ENCODE assay signal across 8 cellular contexts in the genomic region with DNA sequence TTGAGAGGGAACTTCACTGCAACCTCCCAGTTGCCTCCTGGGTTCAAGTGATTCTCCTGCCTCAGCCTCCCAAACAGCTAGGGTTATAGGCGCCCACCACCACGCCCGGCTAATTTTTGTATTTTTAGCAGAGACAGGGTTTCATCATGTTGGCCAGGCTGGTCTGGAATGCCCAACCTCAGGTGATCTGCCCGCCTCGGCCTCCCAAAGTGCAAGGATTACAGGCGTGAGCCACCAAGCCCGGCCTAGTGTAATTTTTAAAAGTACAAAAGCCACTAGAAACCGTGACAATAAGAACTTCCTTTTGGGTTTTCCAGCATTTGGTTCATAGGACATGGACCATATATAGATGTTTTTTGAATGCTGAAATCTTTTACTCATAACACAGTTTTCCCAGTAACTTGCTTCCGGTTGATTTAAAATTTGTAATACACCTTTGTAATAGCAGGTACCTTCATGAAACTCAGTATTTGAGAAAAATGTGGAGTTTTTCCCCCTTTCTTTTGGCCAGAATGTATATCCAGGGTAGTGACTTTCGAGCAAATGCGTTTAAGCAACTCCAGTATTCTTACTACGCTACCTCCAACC. TPM values are rescaled to one million over a fixed set of nuclear protein-coding genes. Genes with fewer than 3 reads are reported as not detected.
DNase-seq lines count a peak whose midpoint lies in the region; ATAC-seq and TF ChIP-seq lines count a peak whose summit lies in the region.

No MANE protein-coding gene starts in this region.

- no peak for ATAC-seq in HG03175 (IDR thresholded peaks at IDR 0.05; ENCODE audit: unreplicated experiment)

- peaks cover 31% of the 10 kb centered on the region for H3K4me1 ChIP-seq in SJSA1 (replicated peaks)

- intact Hi-C loops in head of caudate nucleus (cut with DNase I) = loop anchor here (2.0 to 5.0 kb wide), 3 partner anchors 17 to 153 kb away; a partner anchor contains a TSS

- no peaks in the 10 kb centered on the region for H3K9me3 ChIP-seq in SJSA1 (replicated peaks)

- peaks cover 10% of the 10 kb centered on the region for H3K36me3 ChIP-seq in SJSA1

- TF ChIP-seq CTCF in GM12875 (IDR thresholded peaks at IDR 0.05; ENCODE audit: borderline replicate concordance, insufficient read depth, low read depth, low read length) (no peak), fibroblast of mammary gland (conservative IDR thresholded peaks at IDR 0.05; ENCODE audit: control insufficient read depth, insufficient read depth, low read depth, low read length) (no peak)

- DNase-seq in SJSA1 (ENCODE audit: low read depth in 1 of 2, low spot score in 2 of 2) (no peak), fibroblast of mammary gland (ENCODE audit: low read depth) (no peak), renal cortical epithelial cell (ENCODE audit: low read depth) (peak; percentile 7), head of caudate nucleus (no peak), G401 (ENCODE audit: low spot score) (no peak), DMS 273 (lab: John Stamatoyannopoulos, UW; ENCODE audit: unreplicated experiment) (no peak)

- in situ Hi-C loops in G401 (cut with HindIII; ENCODE audit: low sequenced_read_pairs) = no loop called here

- H3K27me3 ChIP-seq in SJSA1 (replicated peaks) = no peaks in the 10 kb centered on the region

- peak overlapping the region; percentile 78 for H3K27ac ChIP-seq in SJSA1

- H3K4me3 ChIP-seq in GM12875 (ENCODE audit: low read depth, low read length) = peak overlapping the region; percentile 73
- H3K4me3 ChIP-seq in SJSA1 = peak overlapping the region; percentile 95
- peak overlapping the region; percentile 67 for H3K4me3 ChIP-seq in fibroblast of mammary gland (ENCODE audit: control insufficient read depth, low read depth, low read length)

RNA-seq across cellular contexts. Expression of a gene that starts 0.5 kb away (rescaled TPM):
- total RNA-seq in SJSA1 (2014; rRNA removed; shearing (Covaris generic)) = not detected in 2 replicates
- not detected in 2 replicates for total RNA-seq in renal cortical epithelial cell
- not detected in 2 replicates for total RNA-seq in G401 (2014; rRNA removed; shearing (Covaris generic))

RNA-seq across cellular contexts. Expression of a gene that starts 0.6 kb away (rescaled TPM):
- 78.8 and 117 TPM in 2 replicates for total RNA-seq in SJSA1 (2014; rRNA removed; shearing (Covaris generic))
- total RNA-seq in renal cortical epithelial cell = 62.1 and 73.8 TPM in 2 replicates
- 68.6 and 91.6 TPM in 2 replicates for total RNA-seq in G401 (2014; rRNA removed; shearing (Covaris generic))

RNA-seq across cellular contexts. Expression of a gene that starts 54.7 kb away (rescaled TPM):
- total RNA-seq in SJSA1 (2014; rRNA removed; shearing (Covaris generic)) = 2.0 TPM in 1 of 2 replicates, not detected in the other
- 0.40 and 0.87 TPM in 2 replicates for total RNA-seq in renal cortical epithelial cell
- 1.7 and 2.7 TPM in 2 replicates for total RNA-seq in G401 (2014; rRNA removed; shearing (Covaris generic))
